In the genomic region with DNA sequence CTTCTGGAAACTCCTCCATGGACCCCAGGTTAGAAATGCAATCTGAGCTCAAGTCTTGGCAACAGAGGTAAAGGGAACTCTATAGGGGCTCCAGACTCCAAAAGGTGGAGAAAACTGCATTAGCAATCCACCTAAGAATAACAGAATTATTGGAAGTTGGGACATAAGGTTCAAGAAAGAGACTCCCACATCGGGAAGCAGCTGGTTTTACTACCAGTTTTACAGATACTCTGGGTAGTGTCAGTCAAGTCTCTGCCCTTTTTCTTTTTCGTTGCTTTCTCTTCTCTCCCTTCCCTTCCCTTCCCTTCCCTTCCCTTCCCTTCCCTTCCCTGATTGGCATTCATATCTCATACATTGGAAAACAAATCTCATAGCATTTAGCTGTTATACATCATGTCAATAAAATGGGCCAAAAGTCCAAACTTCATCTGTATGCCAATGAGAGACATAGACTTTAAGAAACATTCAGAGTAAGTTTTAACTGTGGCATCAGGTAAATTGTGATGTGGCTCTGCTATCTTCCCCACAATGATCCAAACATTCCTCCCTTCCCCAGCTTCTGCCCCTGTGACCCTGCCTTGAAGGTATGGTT, we compare ENCODE assay signal across 9 cellular contexts.
"Had no signal": no experiment of that assay in that cellular context is flagged by ENCODE, and none has a peak within 500 bp of the region (broad histone marks: within the 10 kb centered on the region; RNA-seq: fewer than 3 reads in every experiment).

No MANE protein-coding gene starts in this region.

- H2AFZ ChIP-seq: GM23248 had no signal

- H3K27ac ChIP-seq: GM23248, HL-60 had no signal

- DNase-seq: GM23248, GOT3, H7, HFFc6, IMR-90 had no signal

- H3K36me3 ChIP-seq: HAP-1 had no signal

- H3K4me3 ChIP-seq: GM23248, HAP-1, K562 had no signal

- H3K9me3 ChIP-seq: HAP-1 had no signal

- H3K4me1 ChIP-seq: HAP-1 had no signal

- H3K9ac ChIP-seq: GM23248 had no signal

- FAIRE-seq: K562 had no signal

- ATAC-seq: HCT116, K562 had no signal
